17 cellular contexts compared by ENCODE assay signal in the genomic region with DNA sequence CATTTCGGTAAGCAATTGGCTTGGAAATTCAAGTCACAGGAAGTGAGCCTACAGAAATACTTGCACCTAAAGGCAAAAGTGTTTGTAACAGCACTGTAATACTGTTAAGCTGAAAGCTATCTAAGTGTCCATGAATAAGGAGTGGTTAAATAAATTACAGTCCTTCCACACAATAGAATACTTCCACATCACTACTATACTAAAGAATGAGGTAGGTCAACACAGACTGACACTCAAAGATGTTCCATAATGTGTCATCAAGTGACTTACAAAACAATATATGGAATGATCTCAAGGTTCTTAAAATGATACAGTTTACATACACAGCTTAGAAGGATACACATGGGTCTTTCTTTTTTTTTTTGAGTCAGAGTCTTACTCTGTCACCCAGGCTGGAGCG. TPM values are rescaled to one million over a fixed set of nuclear protein-coding genes. Genes with fewer than 3 reads are reported as not detected.
DNase-seq lines count a peak whose midpoint lies in the region; ATAC-seq, FAIRE-seq and TF ChIP-seq lines count a peak whose summit lies in the region.
"Had no signal": no experiment of that assay in that cellular context is flagged by ENCODE, and none has a peak within 500 bp of the region (broad histone marks: within the 10 kb centered on the region; RNA-seq: fewer than 3 reads in every experiment).

No MANE protein-coding gene starts in this region.

- peak overlapping the region; percentile 75 for H3K27ac ChIP-seq in SJSA1
- no peak overlapping the region for H3K27ac ChIP-seq in HepG2 (ENCODE audit: extremely low read length, insufficient read depth, low read length)
- H3K27ac ChIP-seq: A549, C4-2B, GM23248 had no signal

- H3K27me3 Mint-ChIP-seq in HFFc6 (ENCODE audit: insufficient read depth) (no peaks in the 10 kb centered on the region; the same call in 1 of the 2 replicates), type B pancreatic cell (no peaks in the 10 kb centered on the region)

- no peak overlapping the region for H3K9ac ChIP-seq in HepG2 (ENCODE audit: insufficient read depth, low read depth, low read length)
- H3K9ac ChIP-seq: GM23248 had no signal

- TF ChIP-seq CTCF in HFFc6 (IDR thresholded peaks at IDR 0.05) (no peak), epithelial cell of esophagus (IDR thresholded peaks at IDR 0.05; ENCODE audit: insufficient read depth, low read depth, low read length, missing control alignments) (no peak), type B pancreatic cell (conservative IDR thresholded peaks at IDR 0.05) (no peak), HepG2 (CRISPR knock-in tag; IDR thresholded peaks at IDR 0.05) (no peak)

- FAIRE-seq in HepG2 (lab: Jason Lieb, UNC), result no peak
- FAIRE-seq: A549, H54 had no signal

- H3K36me3 ChIP-seq in SJSA1 (no peaks in the 10 kb centered on the region), HepG2 (replicated peaks in 1 of 2; ENCODE audit: control insufficient read depth in 1 of 2, insufficient read depth in 2 of 2, low read length in 2 of 2) (no peaks in the 10 kb centered on the region)
- H3K36me3 ChIP-seq: BE2C had no signal

- no peak overlapping the region for H2AFZ ChIP-seq in HepG2 (ENCODE audit: low read length)
- H2AFZ ChIP-seq: GM23248 had no signal

- CTCF ChIA-PET in HepG2 (lab: Yijun Ruan, JAX; ENCODE audit: low intra/inter-chr PET ratio, low total read pairs), result no interaction called here

- WGBS in HepG2 (ENCODE audit: low lambda C conversion rate), result 57% methylated on average over 2 of the region's 2 CpGs

- H3K4me3 ChIP-seq in SJSA1 (no peak overlapping the region), epithelial cell of esophagus (ENCODE audit: low read length) (no peak overlapping the region), HepG2 (replicated peaks in 1 of 3; ENCODE audit: insufficient read depth in 1 of 3, low read depth in 2 of 3, low read length in 3 of 3) (no peak overlapping the region)
- H3K4me3 ChIP-seq: A549, GM23248 had no signal

- no peaks in the 10 kb centered on the region for H4K20me1 ChIP-seq in HepG2 (ENCODE audit: insufficient read depth, low read length)

- in situ Hi-C loops in HepG2 (cut with HindIII; ENCODE audit: extremely low pct_ligation_motif_present, low pct_unique_long_range_greater_than_20kb), result no loop called here

- H3K79me2 ChIP-seq in HepG2 (ENCODE audit: insufficient read depth, low read length), result no peaks in the 10 kb centered on the region

- POLR2A ChIA-PET in HepG2 (lab: Yijun Ruan, JAX), result no interaction called here

- TF ChIP-seq EP300 in HepG2 (IDR thresholded peaks at IDR 0.05; ENCODE audit: low read depth in 2 of 2, low read length in 2 of 2) (no peak), HepG2 (CRISPR knock-in tag; IDR thresholded peaks at IDR 0.05; ENCODE audit: borderline replicate concordance) (no peak)

- peaks cover 22% of the 10 kb centered on the region for H3K36me3 Mint-ChIP-seq in HFFc6 (ENCODE audit: low read depth)
- H3K36me3 Mint-ChIP-seq in type B pancreatic cell, result peaks cover 5% of the 10 kb centered on the region
- H3K36me3 Mint-ChIP-seq: CD4-positive, alpha-beta memory T cell had no signal

- H3K27me3 ChIP-seq in SJSA1 (replicated peaks) (no peaks in the 10 kb centered on the region), HepG2 (ENCODE audit: control insufficient read depth in 1 of 2, insufficient read depth in 2 of 2, low read length in 2 of 2) (no peaks in the 10 kb centered on the region; a peak in 1 of 5 replicates)
- H3K27me3 ChIP-seq: BE2C had no signal

- no peak overlapping the region for H3K4me2 ChIP-seq in HepG2 (ENCODE audit: low read depth, low read length)
- H3K4me2 ChIP-seq: A549 had no signal

- peaks cover 42% of the 10 kb centered on the region for H3K4me1 ChIP-seq in SJSA1 (replicated peaks)
- H3K4me1 ChIP-seq in HepG2 (ENCODE audit: insufficient read depth, low read length), result peaks cover 7% of the 10 kb centered on the region; the same call in 1 of the 2 replicates
- H3K4me1 ChIP-seq: A549, BE2C had no signal

- 0 out of 2 replicates have a peak, but pooled peaks cover 3% of the 10 kb centered on the region for H3K9me3 ChIP-seq in SJSA1 (replicated peaks)
- no peaks in the 10 kb centered on the region for H3K9me3 ChIP-seq in HepG2 (ENCODE audit: low read length)
- H3K9me3 ChIP-seq: A549, BE2C had no signal

- H3K4me1 Mint-ChIP-seq in HFFc6 (ENCODE audit: low read depth) (peaks cover 43% of the 10 kb centered on the region), type B pancreatic cell (ENCODE audit: unreplicated experiment) (peaks cover 6% of the 10 kb centered on the region)
- H3K4me1 Mint-ChIP-seq: CD4-positive, alpha-beta memory T cell had no signal

- TF ChIP-seq RAD21 in HepG2 (CRISPR knock-in tag; IDR thresholded peaks at IDR 0.05), result no peak

- H3K4me3 Mint-ChIP-seq in HFFc6, result no peak overlapping the region
- H3K4me3 Mint-ChIP-seq in type B pancreatic cell, result no peak overlapping the region
- H3K4me3 Mint-ChIP-seq: CD4-positive, alpha-beta memory T cell had no signal

- no TSS peak for BruUV-seq in HepG2 (replicated peaks; lab: Mats Ljungman, UMichigan)

- no peak for TF ChIP-seq POLR2A in HepG2 (IDR thresholded peaks at IDR 0.05; ENCODE audit: insufficient read depth in 1 of 2, low read depth in 2 of 2, low read length in 2 of 2)

- H3K9me3 Mint-ChIP-seq in HFFc6 (no peaks in the 10 kb centered on the region), type B pancreatic cell (no peaks in the 10 kb centered on the region)
- H3K9me3 Mint-ChIP-seq: CD4-positive, alpha-beta memory T cell had no signal

- intact Hi-C loops in Right ventricle myocardium inferior (cut with DNase I), result no loop called here
- intact Hi-C loops in HepG2 (cut with micrococcal nuclease; ENCODE audit: unreplicated experiment), result no loop called here

- peak overlapping the region; percentile 45; the same call in 1 of the 2 replicates for H3K27ac Mint-ChIP-seq in HFFc6
- peak overlapping the region; percentile 88 for H3K27ac Mint-ChIP-seq in type B pancreatic cell
- H3K27ac Mint-ChIP-seq: CD4-positive, alpha-beta memory T cell had no signal

- ATAC-seq in Right ventricle myocardium inferior (no peak), GM18867 (IDR thresholded peaks at IDR 0.05; ENCODE audit: unreplicated experiment) (no peak), HG02763 (IDR thresholded peaks at IDR 0.05; ENCODE audit: unreplicated experiment) (no peak), HepG2 (no peak)
- ATAC-seq: A549 had no signal

- DNase-seq in HFFc6 (peak; percentile 43), SJSA1 (ENCODE audit: low read depth in 1 of 2, low spot score in 2 of 2) (peak in 1 of 2 experiments; percentile 63), epithelial cell of esophagus (ENCODE audit: low read depth) (peak; percentile 77), type B pancreatic cell (ENCODE audit: extremely low spot score, unreplicated experiment) (no peak), Right ventricle myocardium inferior (ENCODE audit: missing footprints) (no peak), HepG2 (ENCODE audit: low spot score) (no peak)
- DNase-seq: BE2C; CD4-positive, alpha-beta memory T cell; DMS79; GF-D8; GM23248; KBM-7 had no signal

TF ChIP-seq in HepG2, 621 proteins besides CTCF, POLR2A, EP300 and RAD21 (continues in another document):
- no peak for TF ChIP-seq CHD2 (IDR thresholded peaks at IDR 0.05; ENCODE audit: low read depth, low read length)
- TF ChIP-seq ZNF747 (CRISPR knock-in tag; IDR thresholded peaks at IDR 0.05; ENCODE audit: borderline replicate concordance), result no peak
- no peak for TF ChIP-seq ZNF674 (CRISPR knock-in tag; IDR thresholded peaks at IDR 0.05; ENCODE audit: low read depth)
- no peak for TF ChIP-seq KDM5A (IDR thresholded peaks at IDR 0.05; ENCODE audit: borderline replicate concordance, low read length)
- no peak for TF ChIP-seq ZNF614 (CRISPR knock-in tag; IDR thresholded peaks at IDR 0.05; ENCODE audit: borderline replicate concordance)
- no peak for TF ChIP-seq SOX6 (IDR thresholded peaks at IDR 0.05)
- TF ChIP-seq SOX6 (CRISPR knock-in tag; IDR thresholded peaks at IDR 0.05), result no peak
- TF ChIP-seq, protein P1, sequence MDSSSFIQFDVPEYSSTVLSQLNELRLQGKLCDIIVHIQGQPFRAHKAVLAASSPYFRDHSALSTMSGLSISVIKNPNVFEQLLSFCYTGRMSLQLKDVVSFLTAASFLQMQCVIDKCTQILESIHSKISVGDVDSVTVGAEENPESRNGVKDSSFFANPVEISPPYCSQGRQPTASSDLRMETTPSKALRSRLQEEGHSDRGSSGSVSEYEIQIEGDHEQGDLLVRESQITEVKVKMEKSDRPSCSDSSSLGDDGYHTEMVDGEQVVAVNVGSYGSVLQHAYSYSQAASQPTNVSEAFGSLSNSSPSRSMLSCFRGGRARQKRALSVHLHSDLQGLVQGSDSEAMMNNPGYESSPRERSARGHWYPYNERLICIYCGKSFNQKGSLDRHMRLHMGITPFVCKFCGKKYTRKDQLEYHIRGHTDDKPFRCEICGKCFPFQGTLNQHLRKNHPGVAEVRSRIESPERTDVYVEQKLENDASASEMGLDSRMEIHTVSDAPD (CRISPR knock-in tag; IDR thresholded peaks at IDR 0.05), result no peak

RNA-seq across cellular contexts. Expression of gene SLC10A6, which starts 27.0 kb away (rescaled TPM):
- total RNA-seq in HFFc6 (2021; fragmentation: NEBNext Ultra II Directional; extraction: Animal tissue kit (Norgen Biotek cat#: 25700)), result under 1 TPM; 0.28 to 0.73 (median 0.57) TPM
- total RNA-seq in SJSA1 (2014; rRNA removed; shearing (Covaris generic)), result 0.08 TPM in 1 of 2 replicates, not detected in the other
- not detected in 2 replicates for total RNA-seq in type B pancreatic cell (ENCODE audit: low replicate concordance)
- total RNA-seq in Right ventricle myocardium inferior, result 0.35 TPM
- total RNA-seq in HepG2 (2016; rRNA removed; fragmentation: Illumina TruSeq; extraction: Trizol), result not detected in 2 replicates
- not detected in 2 replicates for total RNA-seq in HepG2 (2016; cell fraction: cytosol; rRNA removed; fragmentation: Illumina TruSeq; extraction: Trizol; ENCODE audit: low read depth)
- total RNA-seq in HepG2 (2016; cell fraction: insoluble cytoplasmic fraction; rRNA removed; fragmentation: Illumina TruSeq; extraction: Trizol), result not detected in 2 replicates
- total RNA-seq in HepG2 (2016; cell fraction: membrane; rRNA removed; fragmentation: Illumina TruSeq; extraction: Trizol), result not detected in 2 replicates
- not detected in 2 replicates for total RNA-seq in HepG2 (2016; cell fraction: nucleus; rRNA removed; fragmentation: Illumina TruSeq; extraction: Trizol)
- polyA plus RNA-seq in HepG2 (2011; rRNA removed), result not detected in 2 replicates
- polyA plus RNA-seq in HepG2 (2011; cell fraction: cytosol; rRNA removed), result not detected in 2 replicates
- polyA plus RNA-seq in HepG2 (2011; cell fraction: nucleus; rRNA removed), result 0.10 TPM in 1 of 2 replicates, not detected in the other
- polyA plus RNA-seq in HepG2 (2012), result not detected in 2 replicates
- not detected in 2 replicates for polyA plus RNA-seq in HepG2 (2016; cell fraction: cytosol; fragmentation: Illumina TruSeq; extraction: Trizol; ENCODE audit: low read depth)
- not detected in 2 replicates for polyA plus RNA-seq in HepG2 (2016; cell fraction: insoluble cytoplasmic fraction; fragmentation: Illumina TruSeq; extraction: Trizol; ENCODE audit: low read depth)
- not detected in 2 replicates for polyA plus RNA-seq in HepG2 (2016; cell fraction: membrane; fragmentation: Illumina TruSeq; extraction: Trizol; ENCODE audit: low read depth)
- polyA plus RNA-seq in HepG2 (2016; cell fraction: nucleus; fragmentation: Illumina TruSeq; extraction: Trizol; ENCODE audit: insufficient read depth, low read depth), result not detected in 2 replicates
- polyA minus RNA-seq in HepG2 (2011; rRNA and poly(A)+ RNA removed; ENCODE audit: low replicate concordance), result 0.22 and 0.37 TPM in 2 replicates
- not detected in 2 replicates for polyA minus RNA-seq in HepG2 (2011; cell fraction: cytosol; rRNA and poly(A)+ RNA removed)
- polyA minus RNA-seq in HepG2 (2011; cell fraction: nucleus; rRNA and poly(A)+ RNA removed), result not detected in 2 replicates
- total RNA-seq: CD4-positive, alpha-beta memory T cell; GM23248 had no signal
- polyA plus RNA-seq: A549; CD4-positive, alpha-beta memory T cell; GM23248 had no signal

Comparison
In these comparisons a context has a peak if more than half of its experiments do, and no peak if none do; other contexts are left out.
1. DNase-seq: peak in HFFc6 (single experiment) and epithelial cell of esophagus (single experiment); none in type B pancreatic cell (single experiment), Right ventricle myocardium inferior (single experiment) and HepG2 (single experiment).